Comparison of ENCODE assay signal across 13 cellular contexts in genomic region chr18:12455511-12455910, GRCh38. TPM values are rescaled to one million over a fixed set of nuclear protein-coding genes. Genes with fewer than 3 reads are reported as not detected.
DNase-seq lines count a peak whose midpoint lies in the region; ATAC-seq and TF ChIP-seq lines count a peak whose summit lies in the region.
"Had no signal": no experiment of that assay in that cellular context is flagged by ENCODE, and none has a peak within 500 bp of the region (broad histone marks: within the 10 kb centered on the region; RNA-seq: fewer than 3 reads in every experiment).

No MANE protein-coding gene starts in this region.

- no peaks in the 10 kb centered on the region for H4K20me1 ChIP-seq in GM23248 (ENCODE audit: insufficient read depth)
- H4K20me1 ChIP-seq in hepatocyte (ENCODE audit: insufficient read depth, poor library complexity, severe bottlenecking), result no peaks in the 10 kb centered on the region

- no peak overlapping the region for H3K4me2 ChIP-seq in GM23248 (ENCODE audit: unreplicated experiment)
- H3K4me2 ChIP-seq in hepatocyte, result no peak overlapping the region

- H3K4me3 ChIP-seq in GM23248, result no peak overlapping the region
- no peak overlapping the region for H3K4me3 ChIP-seq in hepatocyte
- no peak overlapping the region for H3K4me3 ChIP-seq in thyroid gland (replicated peaks in 1 of 3)
- H3K4me3 ChIP-seq: stomach had no signal

- ATAC-seq in GM19467 (IDR thresholded peaks at IDR 0.05; ENCODE audit: unreplicated experiment), result no peak
- ATAC-seq: activated CD8-positive, alpha-beta T cell treated with anti-CD3 and anti-CD28 coated beads, Interleukin-2, amount 10 ng/mL, durations not matched to agents 7 days and 5 days had no signal

- TF ChIP-seq CTCF in hepatocyte (IDR thresholded peaks at IDR 0.05; ENCODE audit: poor library complexity) (no peak), thyroid gland (IDR thresholded peaks at IDR 0.05) (no peak)

- in situ Hi-C loops in GM23248 (cut with MboI), result no loop called here

- no peaks in the 10 kb centered on the region for H3K27me3 ChIP-seq in GM23248 (replicated peaks; ENCODE audit: insufficient read depth)
- no peaks in the 10 kb centered on the region for H3K27me3 ChIP-seq in hepatocyte
- H3K27me3 ChIP-seq in thyroid gland, result no peaks in the 10 kb centered on the region
- H3K27me3 ChIP-seq: stomach had no signal

- no peaks in the 10 kb centered on the region for H3K4me1 ChIP-seq in GM23248 (ENCODE audit: insufficient read depth)
- H3K4me1 ChIP-seq in hepatocyte (ENCODE audit: insufficient read depth), result no peaks in the 10 kb centered on the region
- no peaks in the 10 kb centered on the region for H3K4me1 ChIP-seq in thyroid gland
- H3K4me1 ChIP-seq: stomach had no signal

- no peaks in the 10 kb centered on the region for H3K79me2 ChIP-seq in GM23248 (ENCODE audit: insufficient read depth)
- H3K79me2 ChIP-seq in hepatocyte, result no peaks in the 10 kb centered on the region

- 96 to 98% methylated on average over 7 of the region's 7 CpGs for WGBS in GM23248 (ENCODE audit: low coverage in 1 of 2, low lambda C conversion rate in 2 of 2, missing lambda C conversion rate in 2 of 2), 2 experiments
- 65% methylated on average over 7 of the region's 7 CpGs for WGBS in hepatocyte (ENCODE audit: low lambda C conversion rate, missing lambda C conversion rate)
- 90 to 93% methylated on average over 7 of the region's 7 CpGs for WGBS in thyroid gland, 2 donors

- no peaks in the 10 kb centered on the region for H3K9me3 ChIP-seq in GM23248 (ENCODE audit: low read depth)
- no peaks in the 10 kb centered on the region for H3K9me3 ChIP-seq in hepatocyte (ENCODE audit: low read depth)
- H3K9me3 ChIP-seq in thyroid gland, result no peaks in the 10 kb centered on the region
- H3K9me3 ChIP-seq: stomach had no signal

- H3K9ac ChIP-seq in GM23248, result no peak overlapping the region

- H3K27ac ChIP-seq in GM23248 (no peak overlapping the region), hepatocyte (peak overlapping the region; percentile 49), thyroid gland (no peak overlapping the region)
- H3K27ac ChIP-seq: stomach had no signal

- H3K9me2 ChIP-seq in GM23248 (ENCODE audit: insufficient read depth), result no peaks in the 10 kb centered on the region
- no peaks in the 10 kb centered on the region for H3K9me2 ChIP-seq in hepatocyte (replicated peaks; ENCODE audit: insufficient read depth)

- H2AFZ ChIP-seq in GM23248, result no peak overlapping the region
- no peak overlapping the region for H2AFZ ChIP-seq in hepatocyte

- intact Hi-C loops in thyroid gland (cut with DNase I), result no loop called here

- no peak for TF ChIP-seq POLR2A in thyroid gland (IDR thresholded peaks at IDR 0.05)

- H3F3A ChIP-seq in GM23248 (ENCODE audit: insufficient read depth), result no peaks in the 10 kb centered on the region

- DNase-seq in GM23248 (peak; percentile 6), brain pericyte (ENCODE audit: low read depth, low spot score) (peak; percentile 25), hepatocyte (ENCODE audit: low spot score) (peak; percentile 35), pons (ENCODE audit: low spot score) (peak; percentile 99), thyroid gland (no peak), mesenteric fat pad (ENCODE audit: low spot score) (no peak)
- DNase-seq in activated CD8-positive, alpha-beta memory T cell treated with anti-CD3 and anti-CD28 coated beads, Interleukin-2, amount 50 U/mL, for 48 hours, result no peak
- DNase-seq: activated CD8-positive, alpha-beta T cell treated with anti-CD3 and anti-CD28 coated beads, Interleukin-2, amount 10 ng/mL, durations not matched to agents 7 days and 5 days; amniotic stem cell; NCI-H748 treated with DMSO at 0.1 percent for 48 hours; stimulated activated CD4-positive, alpha-beta T cell treated with anti-CD3 and anti-CD28 coated beads, Interleukin-15, amount 100 ng/mL, for 24 hours; stomach had no signal

- H3K36me3 ChIP-seq in GM23248 (ENCODE audit: low read depth) (peaks cover 27% of the 10 kb centered on the region), hepatocyte (replicated peaks; ENCODE audit: insufficient read depth, low read depth) (no peaks in the 10 kb centered on the region), thyroid gland (peaks cover 0 to 3% of the 10 kb centered on the region in 2 donors)

RNA-seq across cellular contexts. Expression of gene PRELID3A, which starts 47.8 kb away (rescaled TPM):
- total RNA-seq in GM23248 (2014; rRNA removed; shearing (Covaris generic)), result 2.9 and 6.1 TPM in 2 replicates
- 6.0 TPM in 2 replicates for polyA plus RNA-seq in GM23248 (2016; fragmentation: Nextera tagmentation; extraction: Ambion mirVana)
- total RNA-seq in hepatocyte, result 0.90 and 2.5 TPM in 2 replicates
- 0.36 and 0.38 TPM in 2 replicates for polyA plus RNA-seq in hepatocyte
- total RNA-seq in thyroid gland, result 1 to 10 TPM; 1.6 to 6.2 (median 3.2) TPM
- total RNA-seq in mesenteric fat pad, result 4.4 TPM

Comparison
In these comparisons a context has a peak if more than half of its experiments do, and no peak if none do; other contexts are left out.
1. DNase-seq: peak in GM23248 (single experiment), brain pericyte (single experiment), hepatocyte (single experiment) and pons (single experiment); none in activated CD8-positive, alpha-beta memory T cell treated with anti-CD3 and anti-CD28 coated beads, Interleukin-2, amount 50 U/mL, for 48 hours (single experiment), thyroid gland (0 of 2) and mesenteric fat pad (single experiment).